ENCODE assay signal across 1 cellular context in genomic region chr3:51538459-51539290, GRCh38.
TF ChIP-seq lines count a peak whose summit lies in the region.

Gene RAD54L2, plus strand, starts transcription at chr3:51538719. Its CDS starts 51,702 bp downstream, at chr3:51590421.

TF ChIP-seq in HepG2, 621 proteins besides CTCF, POLR2A, EP300 and RAD21 (continued from another document and continues in another):
- peak; percentile 71 for TF ChIP-seq ZBTB14 (CRISPR knock-in tag; IDR thresholded peaks at IDR 0.05)
- TF ChIP-seq CC2D1A (CRISPR knock-in tag; IDR thresholded peaks at IDR 0.05): no peak
- TF ChIP-seq ZNF432 (CRISPR knock-in tag; IDR thresholded peaks at IDR 0.05; ENCODE audit: borderline replicate concordance): no peak
- TF ChIP-seq ZNF784 (CRISPR knock-in tag; IDR thresholded peaks at IDR 0.05; ENCODE audit: borderline replicate concordance): peak; percentile 91
- no peak for TF ChIP-seq ZNF549 (CRISPR knock-in tag; IDR thresholded peaks at IDR 0.05)
- TF ChIP-seq ZSCAN30 (CRISPR knock-in tag; IDR thresholded peaks at IDR 0.05): peak; percentile 77; the same call in 1 of the 2 replicates
- peak; percentile 87 for TF ChIP-seq ZNF607 (CRISPR knock-in tag; IDR thresholded peaks at IDR 0.05; ENCODE audit: borderline replicate concordance)
- TF ChIP-seq ZBTB33 (CRISPR knock-in tag; IDR thresholded peaks at IDR 0.05): peak; percentile 84
- peak; percentile 93 for TF ChIP-seq ZHX1 (CRISPR knock-in tag; IDR thresholded peaks at IDR 0.05; ENCODE audit: low read depth)
- TF ChIP-seq ZNF414 (CRISPR knock-in tag; IDR thresholded peaks at IDR 0.05): peak; percentile 97
- TF ChIP-seq TEF (CRISPR knock-in tag; IDR thresholded peaks at IDR 0.05): 0 out of 2 replicates have a peak, but pooled peaks have one; percentile 15
- peak; percentile 61; the same call in 1 of the 2 replicates for TF ChIP-seq ZNF224 (CRISPR knock-in tag; IDR thresholded peaks at IDR 0.05)
- no peak; the same call in 1 of the 2 replicates for TF ChIP-seq ZNF44 (CRISPR knock-in tag; IDR thresholded peaks at IDR 0.05)
- peak; percentile 50; the same call in 1 of the 2 replicates for TF ChIP-seq ZFP41 (CRISPR knock-in tag; IDR thresholded peaks at IDR 0.05; ENCODE audit: borderline replicate concordance)
- TF ChIP-seq ZBTB1 (CRISPR knock-in tag; IDR thresholded peaks at IDR 0.05; ENCODE audit: borderline replicate concordance): no peak
- peak; percentile 80 for TF ChIP-seq SRY (CRISPR knock-in tag; IDR thresholded peaks at IDR 0.05)
- TF ChIP-seq SMAD3 (CRISPR knock-in tag; IDR thresholded peaks at IDR 0.05): peak; percentile 92
- no peak for TF ChIP-seq HDAC6 (IDR thresholded peaks at IDR 0.05; ENCODE audit: low read depth, low read length)
- 0 out of 2 replicates have a peak, but pooled peaks have one; percentile 44 for TF ChIP-seq EEA1 (CRISPR knock-in tag; IDR thresholded peaks at IDR 0.05; ENCODE audit: borderline replicate concordance)
- peak; percentile 97 for TF ChIP-seq ZSCAN21 (CRISPR knock-in tag; IDR thresholded peaks at IDR 0.05; ENCODE audit: borderline replicate concordance)
- no peak for TF ChIP-seq AGO1 (IDR thresholded peaks at IDR 0.05; ENCODE audit: low read depth, low read length, poor library complexity, severe bottlenecking)
- TF ChIP-seq TRIM24 (CRISPR knock-in tag; IDR thresholded peaks at IDR 0.05): no peak
- peak; percentile 87; the same call in 1 of the 2 replicates for TF ChIP-seq ZNF761 (CRISPR knock-in tag; conservative IDR thresholded peaks at IDR 0.05)
- TF ChIP-seq IRF2 (CRISPR knock-in tag; IDR thresholded peaks at IDR 0.05): peak; percentile 97
- 0 out of 2 replicates have a peak, but pooled peaks have one; percentile 60 for TF ChIP-seq GATA4 (IDR thresholded peaks at IDR 0.05; ENCODE audit: borderline replicate concordance, low read depth)
- TF ChIP-seq IKZF4 (CRISPR knock-in tag; IDR thresholded peaks at IDR 0.05; ENCODE audit: borderline replicate concordance, low read depth, not compliant biosample characterization): no peak
- no peak for TF ChIP-seq ZBTB8A (CRISPR knock-in tag; IDR thresholded peaks at IDR 0.05; ENCODE audit: borderline replicate concordance, low read depth)
- TF ChIP-seq SIN3B (IDR thresholded peaks at IDR 0.05; ENCODE audit: low read length): peak; percentile 92
- TF ChIP-seq JUNB (CRISPR knock-in tag; IDR thresholded peaks at IDR 0.05; ENCODE audit: borderline replicate concordance): no peak
- no peak for TF ChIP-seq ARID3A (IDR thresholded peaks at IDR 0.05; ENCODE audit: low read depth, low read length)
- TF ChIP-seq ZNF564 (CRISPR knock-in tag; IDR thresholded peaks at IDR 0.05): peak; percentile 94
- TF ChIP-seq PAF1 (CRISPR knock-in tag; IDR thresholded peaks at IDR 0.05): no peak
- peak in 1 of 2 experiments; percentile 63; a peak in 1 of 4 replicates for TF ChIP-seq REST (IDR thresholded peaks at IDR 0.05; ENCODE audit: borderline replicate concordance in 1 of 2, low read depth in 1 of 2, low read length in 2 of 2)
- TF ChIP-seq NFE2L1 (CRISPR knock-in tag; IDR thresholded peaks at IDR 0.05; ENCODE audit: borderline replicate concordance): no peak
- peak; percentile 79 for TF ChIP-seq MYPOP (CRISPR knock-in tag; IDR thresholded peaks at IDR 0.05)
- TF ChIP-seq JUN (CRISPR knock-in tag; IDR thresholded peaks at IDR 0.05): no peak
- peak; percentile 70 for TF ChIP-seq FOSL2 (CRISPR knock-in tag; IDR thresholded peaks at IDR 0.05)
- TF ChIP-seq MTERF4 (CRISPR knock-in tag; IDR thresholded peaks at IDR 0.05): peak; percentile 70
- no peak for TF ChIP-seq ZNF660 (CRISPR knock-in tag; IDR thresholded peaks at IDR 0.05; ENCODE audit: borderline replicate concordance, low read depth)
- peak; percentile 84; the same call in 1 of the 2 replicates for TF ChIP-seq THRA (CRISPR knock-in tag; IDR thresholded peaks at IDR 0.05; ENCODE audit: borderline replicate concordance)
- 0 out of 2 replicates have a peak, but pooled peaks have one; percentile 43 for TF ChIP-seq MZF1 (CRISPR knock-in tag; IDR thresholded peaks at IDR 0.05; ENCODE audit: borderline replicate concordance)
- no peak for TF ChIP-seq PLSCR1 (CRISPR knock-in tag; IDR thresholded peaks at IDR 0.05; ENCODE audit: borderline replicate concordance)
- TF ChIP-seq ELF1 (CRISPR knock-in tag; IDR thresholded peaks at IDR 0.05): peak; percentile 56
- TF ChIP-seq RBFOX2 (IDR thresholded peaks at IDR 0.05; ENCODE audit: low read depth, low read length): peak; percentile 85
- no peak for TF ChIP-seq MYNN (CRISPR knock-in tag; IDR thresholded peaks at IDR 0.05; ENCODE audit: low read depth)
